In the genomic region with DNA sequence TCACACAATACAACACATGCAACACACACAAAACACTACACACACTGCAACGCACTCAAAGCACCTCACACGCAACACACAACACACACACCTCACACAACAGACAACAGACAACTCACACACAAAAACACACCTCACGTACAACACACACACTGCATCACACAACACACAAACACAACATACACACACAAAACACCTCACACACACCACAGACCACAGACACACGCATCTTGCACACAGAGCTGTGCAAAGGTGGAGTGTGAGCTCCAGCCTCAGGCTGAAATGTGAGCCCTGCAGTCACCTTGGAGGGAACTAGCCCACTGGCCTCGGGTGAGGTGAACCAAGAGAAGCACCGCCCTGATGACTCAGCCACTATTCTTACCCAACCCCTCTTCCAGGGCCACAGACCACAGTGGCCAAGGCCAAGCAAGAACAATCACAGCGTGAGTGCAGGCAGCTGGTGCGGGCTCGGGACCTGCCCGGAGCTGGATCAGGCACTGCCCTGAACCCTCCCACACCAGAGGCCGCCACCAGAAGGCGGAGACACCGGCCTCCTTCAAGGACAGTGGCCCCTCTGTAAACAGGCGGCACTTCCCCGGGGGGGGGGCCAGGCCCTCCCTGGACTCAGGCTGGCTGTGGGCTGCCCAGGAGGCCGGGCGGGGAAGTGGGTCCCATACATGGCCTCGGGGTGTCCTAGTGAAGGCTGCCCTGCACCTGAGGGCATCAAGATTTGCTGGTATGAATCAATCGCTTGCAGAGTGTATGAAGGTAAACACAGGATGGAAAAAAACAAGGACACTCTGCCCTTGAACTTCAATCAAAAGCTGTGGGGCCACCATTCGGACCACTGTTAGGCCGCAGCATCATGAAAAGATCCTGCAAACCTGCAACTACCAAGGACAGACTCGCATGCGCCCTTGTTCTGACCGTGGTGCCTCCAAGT, we compare ENCODE assay signal across 1 cellular context.
A peak's percentile ranks its signal among the peaks of the same experiment; 100 is the strongest.
TF ChIP-seq lines count a peak whose summit lies in the region.

No MANE protein-coding gene starts in this region.

TF ChIP-seq in HepG2, 621 proteins besides CTCF, POLR2A, EP300 and RAD21 (continued from another document and continues in another):
- peak; percentile 79 for TF ChIP-seq RBM39 (IDR thresholded peaks at IDR 0.05; ENCODE audit: low read depth, low read length, poor library complexity, severe bottlenecking)
- TF ChIP-seq ZNF878 (CRISPR knock-in tag; IDR thresholded peaks at IDR 0.05) = peak; percentile 51; the same call in 1 of the 2 replicates
- TF ChIP-seq ZNF749 (CRISPR knock-in tag; IDR thresholded peaks at IDR 0.05; ENCODE audit: borderline replicate concordance) = no peak
- TF ChIP-seq ZZZ3 (CRISPR knock-in tag; IDR thresholded peaks at IDR 0.05; ENCODE audit: borderline replicate concordance) = no peak
- TF ChIP-seq, protein P1, sequence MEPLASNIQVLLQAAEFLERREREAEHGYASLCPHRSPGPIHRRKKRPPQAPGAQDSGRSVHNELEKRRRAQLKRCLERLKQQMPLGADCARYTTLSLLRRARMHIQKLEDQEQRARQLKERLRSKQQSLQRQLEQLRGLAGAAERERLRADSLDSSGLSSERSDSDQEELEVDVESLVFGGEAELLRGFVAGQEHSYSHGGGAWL (CRISPR knock-in tag; IDR thresholded peaks at IDR 0.05) = peak; percentile 65
- TF ChIP-seq SUZ12 (IDR thresholded peaks at IDR 0.05; ENCODE audit: low read depth, low read length) = no peak
- TF ChIP-seq ZNF577 (CRISPR knock-in tag; IDR thresholded peaks at IDR 0.05; ENCODE audit: borderline replicate concordance, low read depth) = no peak
- TF ChIP-seq ISX (CRISPR knock-in tag; conservative IDR thresholded peaks at IDR 0.05) = no peak
- peak; percentile 81 for TF ChIP-seq THAP11 (CRISPR knock-in tag; IDR thresholded peaks at IDR 0.05)
- peak; percentile 65 for TF ChIP-seq POLR2G (IDR thresholded peaks at IDR 0.05; ENCODE audit: low read depth, low read length)
- TF ChIP-seq HNRNPK (IDR thresholded peaks at IDR 0.05; ENCODE audit: low read depth, low read length, poor library complexity, severe bottlenecking) = no peak
- TF ChIP-seq RXRB (CRISPR knock-in tag; IDR thresholded peaks at IDR 0.05; ENCODE audit: borderline replicate concordance) = peak; percentile 95
- peak; percentile 89; the same call in 1 of the 2 replicates for TF ChIP-seq NBN (conservative IDR thresholded peaks at IDR 0.05)
- TF ChIP-seq ZNF839 (CRISPR knock-in tag; IDR thresholded peaks at IDR 0.05; ENCODE audit: borderline replicate concordance) = no peak
- 0 out of 2 replicates have a peak, but pooled peaks have one; percentile 37 for TF ChIP-seq NFRKB (IDR thresholded peaks at IDR 0.05)
- TF ChIP-seq, protein P2, sequence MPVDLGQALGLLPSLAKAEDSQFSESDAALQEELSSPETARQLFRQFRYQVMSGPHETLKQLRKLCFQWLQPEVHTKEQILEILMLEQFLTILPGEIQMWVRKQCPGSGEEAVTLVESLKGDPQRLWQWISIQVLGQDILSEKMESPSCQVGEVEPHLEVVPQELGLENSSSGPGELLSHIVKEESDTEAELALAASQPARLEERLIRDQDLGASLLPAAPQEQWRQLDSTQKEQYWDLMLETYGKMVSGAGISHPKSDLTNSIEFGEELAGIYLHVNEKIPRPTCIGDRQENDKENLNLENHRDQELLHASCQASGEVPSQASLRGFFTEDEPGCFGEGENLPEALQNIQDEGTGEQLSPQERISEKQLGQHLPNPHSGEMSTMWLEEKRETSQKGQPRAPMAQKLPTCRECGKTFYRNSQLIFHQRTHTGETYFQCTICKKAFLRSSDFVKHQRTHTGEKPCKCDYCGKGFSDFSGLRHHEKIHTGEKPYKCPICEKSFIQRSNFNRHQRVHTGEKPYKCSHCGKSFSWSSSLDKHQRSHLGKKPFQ (CRISPR knock-in tag; IDR thresholded peaks at IDR 0.05; ENCODE audit: insufficient replicate concordance) = peak; percentile 95
- TF ChIP-seq, protein P3, sequence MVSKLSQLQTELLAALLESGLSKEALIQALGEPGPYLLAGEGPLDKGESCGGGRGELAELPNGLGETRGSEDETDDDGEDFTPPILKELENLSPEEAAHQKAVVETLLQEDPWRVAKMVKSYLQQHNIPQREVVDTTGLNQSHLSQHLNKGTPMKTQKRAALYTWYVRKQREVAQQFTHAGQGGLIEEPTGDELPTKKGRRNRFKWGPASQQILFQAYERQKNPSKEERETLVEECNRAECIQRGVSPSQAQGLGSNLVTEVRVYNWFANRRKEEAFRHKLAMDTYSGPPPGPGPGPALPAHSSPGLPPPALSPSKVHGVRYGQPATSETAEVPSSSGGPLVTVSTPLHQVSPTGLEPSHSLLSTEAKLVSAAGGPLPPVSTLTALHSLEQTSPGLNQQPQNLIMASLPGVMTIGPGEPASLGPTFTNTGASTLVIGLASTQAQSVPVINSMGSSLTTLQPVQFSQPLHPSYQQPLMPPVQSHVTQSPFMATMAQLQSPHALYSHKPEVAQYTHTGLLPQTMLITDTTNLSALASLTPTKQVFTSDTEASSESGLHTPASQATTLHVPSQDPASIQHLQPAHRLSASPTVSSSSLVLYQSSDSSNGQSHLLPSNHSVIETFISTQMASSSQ (IDR thresholded peaks at IDR 0.05; ENCODE audit: low read depth) = peak; percentile 86
- TF ChIP-seq, protein P3 (CRISPR knock-in tag; IDR thresholded peaks at IDR 0.05; ENCODE audit: borderline replicate concordance) = peak; percentile 97; the same call in 1 of the 2 replicates
- TF ChIP-seq, protein P4, sequence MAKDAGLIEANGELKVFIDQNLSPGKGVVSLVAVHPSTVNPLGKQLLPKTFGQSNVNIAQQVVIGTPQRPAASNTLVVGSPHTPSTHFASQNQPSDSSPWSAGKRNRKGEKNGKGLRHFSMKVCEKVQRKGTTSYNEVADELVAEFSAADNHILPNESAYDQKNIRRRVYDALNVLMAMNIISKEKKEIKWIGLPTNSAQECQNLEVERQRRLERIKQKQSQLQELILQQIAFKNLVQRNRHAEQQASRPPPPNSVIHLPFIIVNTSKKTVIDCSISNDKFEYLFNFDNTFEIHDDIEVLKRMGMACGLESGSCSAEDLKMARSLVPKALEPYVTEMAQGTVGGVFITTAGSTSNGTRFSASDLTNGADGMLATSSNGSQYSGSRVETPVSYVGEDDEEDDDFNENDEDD (CRISPR knock-in tag; IDR thresholded peaks at IDR 0.05; ENCODE audit: borderline replicate concordance) = peak; percentile 72; the same call in 1 of the 2 replicates
- TF ChIP-seq ETV6 (CRISPR knock-in tag; conservative IDR thresholded peaks at IDR 0.05) = peak; percentile 35; the same call in 1 of the 2 replicates
- peak; percentile 90 for TF ChIP-seq BCL6 (CRISPR knock-in tag; IDR thresholded peaks at IDR 0.05)
- peak; percentile 83 for TF ChIP-seq RELA (CRISPR knock-in tag; IDR thresholded peaks at IDR 0.05)
- TF ChIP-seq ZNF17 (CRISPR knock-in tag; IDR thresholded peaks at IDR 0.05) = no peak
- TF ChIP-seq RFXANK (CRISPR knock-in tag; IDR thresholded peaks at IDR 0.05) = no peak
- peak; percentile 96 for TF ChIP-seq XRCC5 (optimal IDR thresholded peaks at IDR 0.05; ENCODE audit: low read length)
- peak; percentile 69 for TF ChIP-seq ZNF883 (CRISPR knock-in tag; IDR thresholded peaks at IDR 0.05; ENCODE audit: not compliant biosample characterization)
- no peak for TF ChIP-seq NR3C1 (CRISPR knock-in tag; IDR thresholded peaks at IDR 0.05)
- TF ChIP-seq NCOR1 (IDR thresholded peaks at IDR 0.05; ENCODE audit: borderline replicate concordance, low read length) = peak; percentile 91; the same call in 1 of the 2 replicates
- no peak for TF ChIP-seq PAX8 (CRISPR knock-in tag; IDR thresholded peaks at IDR 0.05; ENCODE audit: borderline replicate concordance)
- 0 out of 2 replicates have a peak, but pooled peaks have one; percentile 75 for TF ChIP-seq NONO (IDR thresholded peaks at IDR 0.05)
- TF ChIP-seq NONO (CRISPR knock-in tag; conservative IDR thresholded peaks at IDR 0.05) = peak; percentile 97
- TF ChIP-seq, protein P5, sequence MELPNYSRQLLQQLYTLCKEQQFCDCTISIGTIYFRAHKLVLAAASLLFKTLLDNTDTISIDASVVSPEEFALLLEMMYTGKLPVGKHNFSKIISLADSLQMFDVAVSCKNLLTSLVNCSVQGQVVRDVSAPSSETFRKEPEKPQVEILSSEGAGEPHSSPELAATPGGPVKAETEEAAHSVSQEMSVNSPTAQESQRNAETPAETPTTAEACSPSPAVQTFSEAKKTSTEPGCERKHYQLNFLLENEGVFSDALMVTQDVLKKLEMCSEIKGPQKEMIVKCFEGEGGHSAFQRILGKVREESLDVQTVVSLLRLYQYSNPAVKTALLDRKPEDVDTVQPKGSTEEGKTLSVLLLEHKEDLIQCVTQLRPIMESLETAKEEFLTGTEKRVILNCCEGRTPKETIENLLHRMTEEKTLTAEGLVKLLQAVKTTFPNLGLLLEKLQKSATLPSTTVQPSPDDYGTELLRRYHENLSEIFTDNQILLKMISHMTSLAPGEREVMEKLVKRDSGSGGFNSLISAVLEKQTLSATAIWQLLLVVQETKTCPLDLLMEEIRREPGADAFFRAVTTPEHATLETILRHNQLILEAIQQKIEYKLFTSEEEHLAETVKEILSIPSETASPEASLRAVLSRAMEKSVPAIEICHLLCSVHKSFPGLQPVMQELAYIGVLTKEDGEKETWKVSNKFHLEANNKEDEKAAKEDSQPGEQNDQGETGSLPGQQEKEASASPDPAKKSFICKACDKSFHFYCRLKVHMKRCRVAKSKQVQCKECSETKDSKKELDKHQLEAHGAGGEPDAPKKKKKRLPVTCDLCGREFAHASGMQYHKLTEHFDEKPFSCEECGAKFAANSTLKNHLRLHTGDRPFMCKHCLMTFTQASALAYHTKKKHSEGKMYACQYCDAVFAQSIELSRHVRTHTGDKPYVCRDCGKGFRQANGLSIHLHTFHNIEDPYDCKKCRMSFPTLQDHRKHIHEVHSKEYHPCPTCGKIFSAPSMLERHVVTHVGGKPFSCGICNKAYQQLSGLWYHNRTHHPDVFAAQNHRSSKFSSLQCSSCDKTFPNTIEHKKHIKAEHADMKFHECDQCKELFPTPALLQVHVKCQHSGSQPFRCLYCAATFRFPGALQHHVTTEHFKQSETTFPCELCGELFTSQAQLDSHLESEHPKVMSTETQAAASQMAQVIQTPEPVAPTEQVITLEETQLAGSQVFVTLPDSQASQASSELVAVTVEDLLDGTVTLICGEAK (IDR thresholded peaks at IDR 0.05) = peak; percentile 41
- TF ChIP-seq, protein P5 (CRISPR knock-in tag; IDR thresholded peaks at IDR 0.05) = peak; percentile 82
- TF ChIP-seq ZNF816 (CRISPR knock-in tag; IDR thresholded peaks at IDR 0.05; ENCODE audit: borderline replicate concordance) = peak; percentile 58; the same call in 1 of the 2 replicates
- TF ChIP-seq SNRNP70 (IDR thresholded peaks at IDR 0.05; ENCODE audit: low read depth, low read length) = no peak
- TF ChIP-seq JUND (CRISPR knock-in tag; IDR thresholded peaks at IDR 0.05) = peak; percentile 100
- 0 out of 2 replicates have a peak, but pooled peaks have one; percentile 45 for TF ChIP-seq ZFP62 (CRISPR knock-in tag; IDR thresholded peaks at IDR 0.05)
- peak; percentile 34; the same call in 1 of the 2 replicates for TF ChIP-seq ZNF891 (CRISPR knock-in tag; IDR thresholded peaks at IDR 0.05)
- TF ChIP-seq SMC3 (IDR thresholded peaks at IDR 0.05; ENCODE audit: low read length) = peak; percentile 15
